Comparison of ENCODE assay signal across 7 cellular contexts in genomic region chr17:56715613-56716357, GRCh38.
DNase-seq lines count a peak whose midpoint lies in the region; ATAC-seq and TF ChIP-seq lines count a peak whose summit lies in the region.

No MANE protein-coding gene starts in this region.

- DNase-seq in GM13977 (ENCODE audit: low spot score) (peak; percentile 75), NCI-H146 (lab: John Stamatoyannopoulos, UW) (peak; percentile 55), SW480 (ENCODE audit: low spot score) (peak; percentile 76), adipocyte (ENCODE audit: low read depth) (peak; percentile 96), left cardiac atrium (peak; percentile 82), retinal pigment epithelial cell (ENCODE audit: low read depth) (peak; percentile 32)

- H3K4me3 ChIP-seq in adipocyte (ENCODE audit: low read length) (no peak overlapping the region), retinal pigment epithelial cell (ENCODE audit: low read length) (no peak overlapping the region)

- in situ Hi-C loops in GM13977 (cut with MboI; ENCODE audit: low pct_unique_long_range_greater_than_20kb, low sequenced_read_pairs, unreplicated experiment), result no loop called here

- no peak overlapping the region for H3K9ac ChIP-seq in adipocyte (ENCODE audit: low read length)

- H3K27me3 ChIP-seq in adipocyte (replicated peaks; ENCODE audit: control insufficient read depth, insufficient read depth, low read length), result peaks cover 9% of the 10 kb centered on the region

- intact Hi-C loops in left cardiac atrium (cut with DNase I), result loop anchor here (1.0 to 10.0 kb wide), 5 partner anchors 123 to 1191 kb away; no protein-coding TSS in a partner anchor

- no peaks in the 10 kb centered on the region for H3K36me3 ChIP-seq in adipocyte (ENCODE audit: control insufficient read depth, insufficient read depth, low read length, severe bottlenecking)

- no peaks in the 10 kb centered on the region for H3K4me1 ChIP-seq in adipocyte (ENCODE audit: control insufficient read depth, insufficient read depth, low read length)

- TF ChIP-seq CTCF in GM13977 (IDR thresholded peaks at IDR 0.05; ENCODE audit: extremely low read depth, insufficient read depth, missing control alignments), result peak; percentile 85
- TF ChIP-seq CTCF in retinal pigment epithelial cell (conservative IDR thresholded peaks at IDR 0.05; ENCODE audit: low read depth, low read length), result peak; percentile 85

- no peaks in the 10 kb centered on the region for H3K9me3 ChIP-seq in adipocyte (ENCODE audit: control insufficient read depth, low read length)

- peak; percentile 90 for ATAC-seq in HG02852 (IDR thresholded peaks at IDR 0.05; ENCODE audit: unreplicated experiment)
- ATAC-seq in left cardiac atrium, result peak; percentile 90 to 92

Comparison
In these comparisons a context has a peak if more than half of its experiments do, and no peak if none do; other contexts are left out.
1. DNase-seq: peak in every context shown above with its lines; median percentile 96 in adipocyte; 82 in left cardiac atrium; 76 in SW480; 75 in GM13977; 55 in NCI-H146; 32 in retinal pigment epithelial cell.